16 cellular contexts compared by ENCODE assay signal in genomic region chr10:70564901-70565351, GRCh38. TPM values are rescaled to one million over a fixed set of nuclear protein-coding genes. Genes with fewer than 3 reads are reported as not detected.
DNase-seq lines count a peak whose midpoint lies in the region; ATAC-seq and TF ChIP-seq lines count a peak whose summit lies in the region.
"Had no signal": no experiment of that assay in that cellular context is flagged by ENCODE, and none has a peak within 500 bp of the region (broad histone marks: within the 10 kb centered on the region; RNA-seq: fewer than 3 reads in every experiment).

No MANE protein-coding gene starts in this region.

- H3K4me3 ChIP-seq in GM06990 (replicated peaks; ENCODE audit: low read depth, low read length) (no peak overlapping the region), HFF-Myc (replicated peaks; ENCODE audit: low read depth, low read length) (no peak overlapping the region), adrenal gland (no peak overlapping the region)
- H3K4me3 ChIP-seq: dorsolateral prefrontal cortex, Peyer's patch had no signal

- no peaks in the 10 kb centered on the region; the same call in 1 of the 2 replicates for H3K36me3 ChIP-seq in GM06990 (ENCODE audit: control insufficient read depth, insufficient read depth, low read length)
- H3K36me3 ChIP-seq in adrenal gland (replicated peaks in 1 of 2), result no peaks in the 10 kb centered on the region

- WGBS in adrenal gland, 4 donors, result 69 to 94% (median 79%) methylated on average over 2 to 6 of the region's 6 CpGs

- no peak overlapping the region for H3K4me3 Mint-ChIP-seq in activated T-helper 17 cell treated with anti-CD3 and anti-CD28 coated beads, Interleukin-2, amount 50 U/mL, for 72 hours
- no peak overlapping the region for H3K4me3 Mint-ChIP-seq in neural crest cell
- H3K4me3 Mint-ChIP-seq: CD4-positive, alpha-beta memory T cell; nephron had no signal

- H3K27ac ChIP-seq in adrenal gland, result no peak overlapping the region
- H3K27ac ChIP-seq: Peyer's patch had no signal

- H3K27me3 ChIP-seq in GM06990 (replicated peaks; ENCODE audit: control insufficient read depth, insufficient read depth, low read length) (no peaks in the 10 kb centered on the region), adrenal gland (no peaks in the 10 kb centered on the region)
- H3K27me3 ChIP-seq: dorsolateral prefrontal cortex, Peyer's patch had no signal

- intact Hi-C loops in adrenal gland (cut with DNase I), result no loop called here

- no peaks in the 10 kb centered on the region for H3K36me3 Mint-ChIP-seq in activated T-helper 17 cell treated with anti-CD3 and anti-CD28 coated beads, Interleukin-2, amount 50 U/mL, for 72 hours (ENCODE audit: low read depth)
- no peaks in the 10 kb centered on the region for H3K36me3 Mint-ChIP-seq in neural crest cell (ENCODE audit: low read depth)
- H3K36me3 Mint-ChIP-seq: CD4-positive, alpha-beta memory T cell had no signal

- no peaks in the 10 kb centered on the region for H3K9me3 ChIP-seq in adrenal gland (replicated peaks in 1 of 3)
- H3K9me3 ChIP-seq: Peyer's patch had no signal

- TF ChIP-seq CTCF in GM06990 (IDR thresholded peaks at IDR 0.05; ENCODE audit: insufficient read depth, low read length, poor library complexity, severe bottlenecking) (peak; percentile 53), HFF-Myc (IDR thresholded peaks at IDR 0.05; ENCODE audit: low read depth, low read length, missing control alignments) (peak; percentile 14), neural crest cell (conservative IDR thresholded peaks at IDR 0.05) (no peak), adrenal gland (IDR thresholded peaks at IDR 0.05) (no peak)

- no peak overlapping the region for H3K27ac Mint-ChIP-seq in activated T-helper 17 cell treated with anti-CD3 and anti-CD28 coated beads, Interleukin-2, amount 50 U/mL, for 72 hours
- H3K27ac Mint-ChIP-seq in neural crest cell (ENCODE audit: unreplicated experiment), result peak overlapping the region; percentile 57
- H3K27ac Mint-ChIP-seq: CD4-positive, alpha-beta memory T cell had no signal

- peaks cover 4% of the 10 kb centered on the region for H3K4me1 Mint-ChIP-seq in activated T-helper 17 cell treated with anti-CD3 and anti-CD28 coated beads, Interleukin-2, amount 50 U/mL, for 72 hours
- no peaks in the 10 kb centered on the region for H3K4me1 Mint-ChIP-seq in neural crest cell

- no peaks in the 10 kb centered on the region for H3K9me3 Mint-ChIP-seq in activated T-helper 17 cell treated with anti-CD3 and anti-CD28 coated beads, Interleukin-2, amount 50 U/mL, for 72 hours
- no peaks in the 10 kb centered on the region for H3K9me3 Mint-ChIP-seq in neural crest cell
- H3K9me3 Mint-ChIP-seq: CD4-positive, alpha-beta memory T cell; nephron had no signal

- TF ChIP-seq POLR2A in adrenal gland (IDR thresholded peaks at IDR 0.05), result no peak

- H3K27me3 Mint-ChIP-seq in activated T-helper 17 cell treated with anti-CD3 and anti-CD28 coated beads, Interleukin-2, amount 50 U/mL, for 72 hours, result no peaks in the 10 kb centered on the region
- no peaks in the 10 kb centered on the region for H3K27me3 Mint-ChIP-seq in neural crest cell (ENCODE audit: low read depth)
- H3K27me3 Mint-ChIP-seq: CD4-positive, alpha-beta memory T cell had no signal

- peak; percentile 56 for ATAC-seq in activated T-helper 17 cell treated with anti-CD3 and anti-CD28 coated beads, Interleukin-2, amount 50 U/mL, for 72 hours (replicated peaks)
- ATAC-seq in GM18861 (IDR thresholded peaks at IDR 0.05; ENCODE audit: unreplicated experiment), result no peak
- ATAC-seq: left ventricle myocardium superior, right cardiac atrium had no signal

- H3K4me1 ChIP-seq in adrenal gland (replicated peaks in 1 of 2), result no peaks in the 10 kb centered on the region

- DNase-seq in GM06990 (ENCODE audit: extremely low read depth, insufficient read length) (no peak), HFF-Myc (ENCODE audit: extremely low read depth, low read depth) (no peak), neural crest cell (ENCODE audit: low read depth, low spot score) (no peak), NCI-H146 treated with DMSO at 0.1 percent for 48 hours (lab: John Stamatoyannopoulos, UW; ENCODE audit: unreplicated experiment) (no peak), adrenal gland (no peak)
- DNase-seq: activated CD4-positive, alpha-beta T cell treated with anti-CD3 and anti-CD28 coated beads for 1 hour; activated T-cell treated with anti-CD3 and anti-CD28 coated beads, Interleukin-2, amount 50 U/mL, for 48 hours; CD4-positive, alpha-beta memory T cell; left ventricle myocardium superior; Peyer's patch; stimulated activated CD4-positive, alpha-beta T cell treated with anti-CD3 and anti-CD28 coated beads, Interleukin-4, amount 100 ng/mL, for 1 hour had no signal

RNA-seq across cellular contexts. Expression of gene PRF1, which starts 37.6 kb away (rescaled TPM):
- 10 to 100 TPM; 22.5 to 28.5 TPM for total RNA-seq in activated T-helper 17 cell treated with anti-CD3 and anti-CD28 coated beads, Interleukin-2, amount 50 U/mL, for 72 hours
- total RNA-seq in neural crest cell, result not detected in 2 replicates
- total RNA-seq in adrenal gland, result 1 to 10 TPM in 6 of 8 donors, under 1 TPM in 2; 0.79 to 4.1 (median 2.1) TPM
- 1 to 10 TPM in 2 of 3 donors, under 1 TPM in 1; 0.77 to 2.4 (median 1.0) TPM for polyA plus RNA-seq in adrenal gland

Comparison
In these comparisons a context has a peak if more than half of its experiments do, and no peak if none do; other contexts are left out.
1. CTCF ChIP-seq: peak in GM06990 (single experiment) and HFF-Myc (single experiment); none in neural crest cell (single experiment) and adrenal gland (0 of 6).
2. RNA of gene PRF1, which starts 37.6 kb away (total RNA-seq): 22.5 to 28.5 TPM in activated T-helper 17 cell treated with anti-CD3 and anti-CD28 coated beads, Interleukin-2, amount 50 U/mL, for 72 hours; 0.79 to 4.1 TPM in adrenal gland and not detected in neural crest cell; every median in the first group is over 4 times any median in the second.